In genomic region chr10:100148353-100149211, GRCh38 we compare ENCODE assay signal across 8 cellular contexts.
DNase-seq lines count a peak whose midpoint lies in the region; ATAC-seq, FAIRE-seq and TF ChIP-seq lines count a peak whose summit lies in the region.

No MANE protein-coding gene starts in this region.

- peak; percentile 35 for DNase-seq in AG10803 (ENCODE audit: low read depth)
- DNase-seq in GM19239 (ENCODE audit: insufficient read length, low spot score), result no peak
- DNase-seq in HPDE6-E6E7 (ENCODE audit: extremely low spot score), result peak; percentile 91
- peak; percentile 42 for DNase-seq in activated naive CD8-positive, alpha-beta T cell treated with anti-CD3 and anti-CD28 coated beads, Interleukin-2, amount 50 U/mL, for 24 hours
- peak; percentile 69 for DNase-seq in stimulated activated CD4-positive, alpha-beta T cell treated with anti-CD3 and anti-CD28 coated beads, Interleukin-1b, Interleukin-23, amount 100 ng/mL, for 48 hours
- no peak for DNase-seq in midbrain (lab: John Stamatoyannopoulos, UW)
- no peak for DNase-seq in NCI-H2227 (lab: John Stamatoyannopoulos, UW; ENCODE audit: unreplicated experiment)
- DNase-seq in HuH-7.5 (ENCODE audit: low spot score), result no peak

- FAIRE-seq in GM19239 (lab: Jason Lieb, UNC), result peak; percentile 35

- ATAC-seq in activated naive CD8-positive, alpha-beta T cell treated with anti-CD3 and anti-CD28 coated beads, Interleukin-2, amount 50 U/mL, for 24 hours, result peak; percentile 97

- H3K4me3 ChIP-seq in AG10803 (ENCODE audit: low read length), result no peak overlapping the region

- H3K27me3 Mint-ChIP-seq in activated naive CD8-positive, alpha-beta T cell treated with anti-CD3 and anti-CD28 coated beads, Interleukin-2, amount 50 U/mL, for 24 hours, result peaks cover 7% of the 10 kb centered on the region

- peak overlapping the region; percentile 83 for H3K27ac Mint-ChIP-seq in activated naive CD8-positive, alpha-beta T cell treated with anti-CD3 and anti-CD28 coated beads, Interleukin-2, amount 50 U/mL, for 24 hours

- no peak for TF ChIP-seq CTCF in AG10803 (conservative IDR thresholded peaks at IDR 0.05; ENCODE audit: low read length)

- H3K4me1 Mint-ChIP-seq in activated naive CD8-positive, alpha-beta T cell treated with anti-CD3 and anti-CD28 coated beads, Interleukin-2, amount 50 U/mL, for 24 hours, result peaks cover 35% of the 10 kb centered on the region

- peak overlapping the region; percentile 13 for H3K4me3 Mint-ChIP-seq in activated naive CD8-positive, alpha-beta T cell treated with anti-CD3 and anti-CD28 coated beads, Interleukin-2, amount 50 U/mL, for 24 hours

- peaks cover 33% of the 10 kb centered on the region for H3K36me3 Mint-ChIP-seq in activated naive CD8-positive, alpha-beta T cell treated with anti-CD3 and anti-CD28 coated beads, Interleukin-2, amount 50 U/mL, for 24 hours (ENCODE audit: low read depth)

- H3K9me3 Mint-ChIP-seq in activated naive CD8-positive, alpha-beta T cell treated with anti-CD3 and anti-CD28 coated beads, Interleukin-2, amount 50 U/mL, for 24 hours, result no peaks in the 10 kb centered on the region

Comparison
In these comparisons a context has a peak if more than half of its experiments do, and no peak if none do; other contexts are left out.
1. DNase-seq: peak in AG10803 (single experiment), HPDE6-E6E7 (single experiment), activated naive CD8-positive, alpha-beta T cell treated with anti-CD3 and anti-CD28 coated beads, Interleukin-2, amount 50 U/mL, for 24 hours (single experiment) and stimulated activated CD4-positive, alpha-beta T cell treated with anti-CD3 and anti-CD28 coated beads, Interleukin-1b, Interleukin-23, amount 100 ng/mL, for 48 hours (single experiment); none in GM19239 (single experiment), midbrain (single experiment), NCI-H2227 (single experiment) and HuH-7.5 (single experiment).